Comparison of ENCODE assay signal across 20 cellular contexts in genomic region chr4:8411351-8412180, GRCh38.
"Had no signal": no experiment of that assay in that cellular context is flagged by ENCODE, and none has a peak within 500 bp of the region (broad histone marks: within the 10 kb centered on the region; RNA-seq: fewer than 3 reads in every experiment).

No MANE protein-coding gene starts in this region.

- ATAC-seq: activated CD4-positive, CD25-positive, alpha-beta regulatory T cell treated with anti-CD3 and anti-CD28 coated beads, Interleukin-2, amount 50 U/mL, for 24 hours; activated CD8-positive, alpha-beta T cell treated with anti-CD3 and anti-CD28 coated beads for 36 hours; naive thymus-derived CD4-positive, alpha-beta T cell had no signal

- H3K4me3 Mint-ChIP-seq: activated CD4-positive, alpha-beta T cell treated with anti-CD3 and anti-CD28 coated beads, Interleukin-2, amount 10 ng/mL, durations not matched to agents 24 days and 14 days; activated CD8-positive, alpha-beta T cell treated with anti-CD3 and anti-CD28 coated beads for 36 hours; mesothelial cell of epicardium; naive thymus-derived CD4-positive, alpha-beta T cell; neural progenitor cell; stimulated activated naive B cell treated with anti-CD40 and anti-IgM and Interleukin-4, amounts not matched to agents 10 μg/mL and 1 μg/mL and 100 μg/mL, for 72 hours had no signal

- H3K4me1 ChIP-seq: neural progenitor cell had no signal

- H3K4me3 ChIP-seq: heart left ventricle, neural progenitor cell, right atrium auricular region, smooth muscle cell, stomach, tibial nerve had no signal

- H3K27me3 Mint-ChIP-seq: activated CD4-positive, alpha-beta T cell treated with anti-CD3 and anti-CD28 coated beads, Interleukin-2, amount 10 ng/mL, durations not matched to agents 24 days and 14 days; activated CD8-positive, alpha-beta T cell treated with anti-CD3 and anti-CD28 coated beads for 36 hours; naive thymus-derived CD4-positive, alpha-beta T cell; stimulated activated naive B cell treated with anti-CD40 and anti-IgM and Interleukin-4, amounts not matched to agents 10 μg/mL and 1 μg/mL and 100 μg/mL, for 72 hours had no signal

- H3K9me3 ChIP-seq: right atrium auricular region, stomach, tibial nerve had no signal

- H3K36me3 ChIP-seq: neural progenitor cell had no signal

- H3K27ac Mint-ChIP-seq: activated CD4-positive, alpha-beta T cell treated with anti-CD3 and anti-CD28 coated beads, Interleukin-2, amount 10 ng/mL, durations not matched to agents 24 days and 14 days; activated CD8-positive, alpha-beta T cell treated with anti-CD3 and anti-CD28 coated beads for 36 hours; stimulated activated naive B cell treated with anti-CD40 and anti-IgM and Interleukin-4, amounts not matched to agents 10 μg/mL and 1 μg/mL and 100 μg/mL, for 72 hours had no signal

- H3K27me3 ChIP-seq: heart left ventricle, neural progenitor cell, right atrium auricular region, stomach, tibial nerve had no signal

- H3K27ac ChIP-seq: heart left ventricle, neural progenitor cell, right atrium auricular region had no signal

- DNase-seq: activated CD4-positive, alpha-beta T cell treated with anti-CD3 and anti-CD28 coated beads, Interleukin-2, amount 10 ng/mL, durations not matched to agents 24 days and 14 days; activated CD8-positive, alpha-beta T cell treated with anti-CD3 and anti-CD28 coated beads for 36 hours; activated gamma-delta T cell treated with Interleukin-2 at 50 U/mL for 16 hours; activated naive CD4-positive, alpha-beta T cell treated with anti-CD3 and anti-CD28 coated beads, Interleukin-2, amount 50 U/mL, for 16 hours; amniotic stem cell; cortex of kidney; foreskin fibroblast; naive thymus-derived CD4-positive, alpha-beta T cell; stimulated activated CD4-positive, alpha-beta T cell treated with anti-CD3 and anti-CD28 coated beads, Interleukin-1b, Interleukin-23, amount 100 ng/mL, for 48 hours; stimulated activated CD4-positive, alpha-beta T cell treated with anti-CD3 and anti-CD28 coated beads, Interleukin-4, amount 100 ng/mL, for 4 hours; stimulated activated CD8-positive, alpha-beta memory T cell treated with anti-CD3 and anti-CD28 coated beads, Interleukin-4, amount 100 ng/mL, for 48 hours; stimulated activated naive B cell treated with anti-CD40 and anti-IgM and Interleukin-4, amounts not matched to agents 10 μg/mL and 1 μg/mL and 100 μg/mL, for 72 hours; stomach had no signal

- H3K9me3 Mint-ChIP-seq: activated CD4-positive, alpha-beta T cell treated with anti-CD3 and anti-CD28 coated beads, Interleukin-2, amount 10 ng/mL, durations not matched to agents 24 days and 14 days; activated CD8-positive, alpha-beta T cell treated with anti-CD3 and anti-CD28 coated beads for 36 hours; mesothelial cell of epicardium; naive thymus-derived CD4-positive, alpha-beta T cell; stimulated activated naive B cell treated with anti-CD40 and anti-IgM and Interleukin-4, amounts not matched to agents 10 μg/mL and 1 μg/mL and 100 μg/mL, for 72 hours had no signal
